In the genomic region with DNA sequence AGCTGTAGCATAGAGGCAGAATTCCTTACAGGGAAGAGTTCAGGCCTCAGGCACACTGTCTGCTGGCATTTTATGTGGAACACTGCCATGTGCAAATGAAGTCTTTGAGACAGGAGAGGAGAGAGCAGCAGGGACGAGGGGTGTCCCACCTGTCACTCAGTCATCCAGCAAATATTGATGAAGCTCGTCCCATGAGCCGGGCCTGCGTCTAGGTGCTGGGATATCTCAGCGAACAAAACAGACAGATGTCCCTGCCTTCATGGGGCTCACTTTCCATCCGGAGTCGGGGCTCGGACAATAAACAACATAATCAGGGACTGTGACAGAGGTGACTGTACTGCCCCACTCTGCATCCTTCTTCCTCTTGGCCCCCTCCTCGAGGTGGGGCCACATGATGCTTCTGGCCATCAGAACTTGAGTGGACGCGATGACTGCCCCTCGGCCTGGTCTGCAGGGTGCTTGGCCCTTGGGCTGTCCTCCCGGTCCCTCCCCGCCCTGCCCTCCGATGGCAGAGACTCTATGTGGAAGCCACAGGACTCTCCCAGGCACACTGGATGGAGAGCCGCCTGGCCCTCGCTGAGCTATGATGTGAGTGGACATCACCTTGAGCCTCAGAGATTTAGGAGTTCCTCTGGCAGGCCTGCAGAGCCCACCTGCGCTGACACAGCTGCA, we compare ENCODE assay signal across 9 cellular contexts.
DNase-seq lines count a peak whose midpoint lies in the region; ATAC-seq and TF ChIP-seq lines count a peak whose summit lies in the region.
"Had no signal": no experiment of that assay in that cellular context is flagged by ENCODE, and none has a peak within 500 bp of the region (broad histone marks: within the 10 kb centered on the region; RNA-seq: fewer than 3 reads in every experiment).

No MANE protein-coding gene starts in this region.

- CTCF ChIA-PET in activated CD8-positive, alpha-beta memory T cell treated with anti-CD3 and anti-CD28 coated beads, Interleukin-2, amount 10 ng/mL, durations not matched to agents 7 days and 5 days (lab: Charles Lee), result interaction anchor here (0.7 to 8.3 kb wide), 15 partner anchors 9 to 250 kb away, joined by 3 to 97 read pairs (median 6); a partner anchor contains a TSS

- no peak for DNase-seq in activated CD8-positive, alpha-beta memory T cell treated with anti-CD3 and anti-CD28 coated beads, Interleukin-2, amount 10 ng/mL, durations not matched to agents 7 days and 5 days
- no peak for DNase-seq in activated CD8-positive, alpha-beta memory T cell treated with anti-CD3 and anti-CD28 coated beads, Interleukin-2, amount 50 U/mL, for 48 hours
- DNase-seq in adipocyte (ENCODE audit: low read depth) (no peak), midbrain (lab: John Stamatoyannopoulos, UW) (no peak), GM23338 (ENCODE audit: low spot score) (no peak), NCI-H1105 (lab: John Stamatoyannopoulos, UW) (no peak)
- DNase-seq: H9 had no signal

- H3K4me1 Mint-ChIP-seq in activated CD8-positive, alpha-beta memory T cell treated with anti-CD3 and anti-CD28 coated beads, Interleukin-2, amount 10 ng/mL, durations not matched to agents 7 days and 5 days, result peaks cover 56% of the 10 kb centered on the region
- H3K4me1 Mint-ChIP-seq in GM23338, result peaks cover 40% of the 10 kb centered on the region

- no peaks in the 10 kb centered on the region for H3K27me3 ChIP-seq in adipocyte (replicated peaks; ENCODE audit: control insufficient read depth, insufficient read depth, low read length)
- H3K27me3 ChIP-seq in mucosa of rectum (ENCODE audit: control insufficient read depth in 2 of 2, insufficient read depth in 2 of 2, low read length in 2 of 2), result no peaks in the 10 kb centered on the region
- H3K27me3 ChIP-seq in thymus (ENCODE audit: control insufficient read depth, insufficient read depth), result no peaks in the 10 kb centered on the region
- no peaks in the 10 kb centered on the region for H3K27me3 ChIP-seq in GM23338 (ENCODE audit: insufficient read depth)

- no peaks in the 10 kb centered on the region for H3K9me3 Mint-ChIP-seq in activated CD8-positive, alpha-beta memory T cell treated with anti-CD3 and anti-CD28 coated beads, Interleukin-2, amount 10 ng/mL, durations not matched to agents 7 days and 5 days (ENCODE audit: low read depth)
- H3K9me3 Mint-ChIP-seq in GM23338, result no peaks in the 10 kb centered on the region
- H3K9me3 Mint-ChIP-seq: H9 had no signal

- H4K20me1 ChIP-seq in GM23338 (replicated peaks; ENCODE audit: insufficient read depth), result no peaks in the 10 kb centered on the region; the same call in 1 of the 2 replicates

- peak overlapping the region; percentile 70 to 83 for H3K27ac ChIP-seq in mucosa of rectum (ENCODE audit: low read depth in 2 of 2, low read length in 2 of 2)
- H3K27ac ChIP-seq in thymus (ENCODE audit: low read depth), result peak overlapping the region; percentile 61
- no peak overlapping the region for H3K27ac ChIP-seq in GM23338 (ENCODE audit: low read depth)

- H2AFZ ChIP-seq in GM23338, result no peak overlapping the region

- H3K9me2 ChIP-seq in GM23338 (ENCODE audit: insufficient read depth), result no peaks in the 10 kb centered on the region

- H3K27me3 Mint-ChIP-seq in activated CD8-positive, alpha-beta memory T cell treated with anti-CD3 and anti-CD28 coated beads, Interleukin-2, amount 10 ng/mL, durations not matched to agents 7 days and 5 days, result no peaks in the 10 kb centered on the region
- peaks cover 14% of the 10 kb centered on the region for H3K27me3 Mint-ChIP-seq in GM23338 (ENCODE audit: insufficient read depth, low read depth, poor library complexity)

- no peaks in the 10 kb centered on the region for H3K36me3 ChIP-seq in adipocyte (ENCODE audit: control insufficient read depth, insufficient read depth, low read length, severe bottlenecking)
- H3K36me3 ChIP-seq in mucosa of rectum (ENCODE audit: control insufficient read depth in 2 of 2, insufficient read depth in 2 of 2, low read length in 2 of 2), result peaks cover 0 to 2% of the 10 kb centered on the region in 2 donors
- no peaks in the 10 kb centered on the region for H3K36me3 ChIP-seq in thymus (ENCODE audit: control insufficient read depth, insufficient read depth)
- no peaks in the 10 kb centered on the region for H3K36me3 ChIP-seq in GM23338 (ENCODE audit: insufficient read depth)

- H3K4me3 Mint-ChIP-seq in activated CD8-positive, alpha-beta memory T cell treated with anti-CD3 and anti-CD28 coated beads, Interleukin-2, amount 10 ng/mL, durations not matched to agents 7 days and 5 days, result peak overlapping the region; percentile 72
- H3K4me3 Mint-ChIP-seq in GM23338, result no peak overlapping the region
- H3K4me3 Mint-ChIP-seq: H9 had no signal

- H3K36me3 Mint-ChIP-seq in activated CD8-positive, alpha-beta memory T cell treated with anti-CD3 and anti-CD28 coated beads, Interleukin-2, amount 10 ng/mL, durations not matched to agents 7 days and 5 days, result peaks cover 27% of the 10 kb centered on the region
- H3K36me3 Mint-ChIP-seq in GM23338 (ENCODE audit: low read depth), result no peaks in the 10 kb centered on the region

- H3K9ac ChIP-seq in adipocyte (ENCODE audit: low read length) (peak overlapping the region; percentile 35), mucosa of rectum (ENCODE audit: low read depth in 1 of 2, low read length in 2 of 2) (peak overlapping the region; percentile 21 to 65)

- H3F3A ChIP-seq in GM23338 (replicated peaks; ENCODE audit: low read depth), result no peaks in the 10 kb centered on the region

- H3K4me1 ChIP-seq in adipocyte (ENCODE audit: control insufficient read depth, insufficient read depth, low read length), result peaks cover 46% of the 10 kb centered on the region
- H3K4me1 ChIP-seq in mucosa of rectum (ENCODE audit: control insufficient read depth in 2 of 2, insufficient read depth in 2 of 2, low read length in 2 of 2), result peaks cover 37 to 45% of the 10 kb centered on the region in 2 donors
- peaks cover 3% of the 10 kb centered on the region for H3K4me1 ChIP-seq in thymus (ENCODE audit: control insufficient read depth, insufficient read depth, low read length)
- H3K4me1 ChIP-seq in GM23338 (ENCODE audit: insufficient read depth), result peaks cover 9% of the 10 kb centered on the region; the same call in 1 of the 2 replicates

- H3K27ac Mint-ChIP-seq in activated CD8-positive, alpha-beta memory T cell treated with anti-CD3 and anti-CD28 coated beads, Interleukin-2, amount 10 ng/mL, durations not matched to agents 7 days and 5 days, result peak overlapping the region; percentile 91
- H3K27ac Mint-ChIP-seq in GM23338, result no peak overlapping the region

- no peak for TF ChIP-seq CTCF in GM23338 (conservative IDR thresholded peaks at IDR 0.05; ENCODE audit: low read depth in 2 of 2)

- H3K4me2 ChIP-seq in GM23338, result no peak overlapping the region

- WGBS in thymus, result 91% methylated on average over 18 of the region's 18 CpGs

- H3K9me3 ChIP-seq in adipocyte (ENCODE audit: control insufficient read depth, low read length) (no peaks in the 10 kb centered on the region), mucosa of rectum (ENCODE audit: control insufficient read depth in 2 of 2, low read length in 2 of 2) (no peaks in the 10 kb centered on the region), thymus (ENCODE audit: control insufficient read depth) (no peaks in the 10 kb centered on the region)

- H3K4me3 ChIP-seq in adipocyte (ENCODE audit: low read length) (no peak overlapping the region), mucosa of rectum (ENCODE audit: low read length in 2 of 2) (no peak overlapping the region), thymus (ENCODE audit: low read length) (no peak overlapping the region), GM23338 (no peak overlapping the region)

- no peak for ATAC-seq in activated CD8-positive, alpha-beta memory T cell treated with anti-CD3 and anti-CD28 coated beads, Interleukin-2, amount 10 ng/mL, durations not matched to agents 7 days and 5 days
- no peak for ATAC-seq in GM23338

- H3K79me2 ChIP-seq in GM23338 (replicated peaks; ENCODE audit: insufficient read depth), result no peaks in the 10 kb centered on the region

TF ChIP-seq in GM23338, 12 proteins besides CTCF, POLR2A, EP300 and RAD21 (continues in another document):
- TF ChIP-seq NANOG (IDR thresholded peaks at IDR 0.05; ENCODE audit: borderline replicate concordance), result no peak
- TF ChIP-seq CREB1 (CRISPR knock-in tag; IDR thresholded peaks at IDR 0.05; ENCODE audit: low read depth), result no peak
- TF ChIP-seq, protein P1, sequence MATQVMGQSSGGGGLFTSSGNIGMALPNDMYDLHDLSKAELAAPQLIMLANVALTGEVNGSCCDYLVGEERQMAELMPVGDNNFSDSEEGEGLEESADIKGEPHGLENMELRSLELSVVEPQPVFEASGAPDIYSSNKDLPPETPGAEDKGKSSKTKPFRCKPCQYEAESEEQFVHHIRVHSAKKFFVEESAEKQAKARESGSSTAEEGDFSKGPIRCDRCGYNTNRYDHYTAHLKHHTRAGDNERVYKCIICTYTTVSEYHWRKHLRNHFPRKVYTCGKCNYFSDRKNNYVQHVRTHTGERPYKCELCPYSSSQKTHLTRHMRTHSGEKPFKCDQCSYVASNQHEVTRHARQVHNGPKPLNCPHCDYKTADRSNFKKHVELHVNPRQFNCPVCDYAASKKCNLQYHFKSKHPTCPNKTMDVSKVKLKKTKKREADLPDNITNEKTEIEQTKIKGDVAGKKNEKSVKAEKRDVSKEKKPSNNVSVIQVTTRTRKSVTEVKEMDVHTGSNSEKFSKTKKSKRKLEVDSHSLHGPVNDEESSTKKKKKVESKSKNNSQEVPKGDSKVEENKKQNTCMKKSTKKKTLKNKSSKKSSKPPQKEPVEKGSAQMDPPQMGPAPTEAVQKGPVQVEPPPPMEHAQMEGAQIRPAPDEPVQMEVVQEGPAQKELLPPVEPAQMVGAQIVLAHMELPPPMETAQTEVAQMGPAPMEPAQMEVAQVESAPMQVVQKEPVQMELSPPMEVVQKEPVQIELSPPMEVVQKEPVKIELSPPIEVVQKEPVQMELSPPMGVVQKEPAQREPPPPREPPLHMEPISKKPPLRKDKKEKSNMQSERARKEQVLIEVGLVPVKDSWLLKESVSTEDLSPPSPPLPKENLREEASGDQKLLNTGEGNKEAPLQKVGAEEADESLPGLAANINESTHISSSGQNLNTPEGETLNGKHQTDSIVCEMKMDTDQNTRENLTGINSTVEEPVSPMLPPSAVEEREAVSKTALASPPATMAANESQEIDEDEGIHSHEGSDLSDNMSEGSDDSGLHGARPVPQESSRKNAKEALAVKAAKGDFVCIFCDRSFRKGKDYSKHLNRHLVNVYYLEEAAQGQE (IDR thresholded peaks at IDR 0.05; ENCODE audit: unreplicated experiment), result no peak
- no peak for TF ChIP-seq POLR2AphosphoS5 (IDR thresholded peaks at IDR 0.05; ENCODE audit: low read depth)
- TF ChIP-seq, protein P2, sequence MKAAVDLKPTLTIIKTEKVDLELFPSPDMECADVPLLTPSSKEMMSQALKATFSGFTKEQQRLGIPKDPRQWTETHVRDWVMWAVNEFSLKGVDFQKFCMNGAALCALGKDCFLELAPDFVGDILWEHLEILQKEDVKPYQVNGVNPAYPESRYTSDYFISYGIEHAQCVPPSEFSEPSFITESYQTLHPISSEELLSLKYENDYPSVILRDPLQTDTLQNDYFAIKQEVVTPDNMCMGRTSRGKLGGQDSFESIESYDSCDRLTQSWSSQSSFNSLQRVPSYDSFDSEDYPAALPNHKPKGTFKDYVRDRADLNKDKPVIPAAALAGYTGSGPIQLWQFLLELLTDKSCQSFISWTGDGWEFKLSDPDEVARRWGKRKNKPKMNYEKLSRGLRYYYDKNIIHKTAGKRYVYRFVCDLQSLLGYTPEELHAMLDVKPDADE (IDR thresholded peaks at IDR 0.05), result no peak
